In the genomic region with DNA sequence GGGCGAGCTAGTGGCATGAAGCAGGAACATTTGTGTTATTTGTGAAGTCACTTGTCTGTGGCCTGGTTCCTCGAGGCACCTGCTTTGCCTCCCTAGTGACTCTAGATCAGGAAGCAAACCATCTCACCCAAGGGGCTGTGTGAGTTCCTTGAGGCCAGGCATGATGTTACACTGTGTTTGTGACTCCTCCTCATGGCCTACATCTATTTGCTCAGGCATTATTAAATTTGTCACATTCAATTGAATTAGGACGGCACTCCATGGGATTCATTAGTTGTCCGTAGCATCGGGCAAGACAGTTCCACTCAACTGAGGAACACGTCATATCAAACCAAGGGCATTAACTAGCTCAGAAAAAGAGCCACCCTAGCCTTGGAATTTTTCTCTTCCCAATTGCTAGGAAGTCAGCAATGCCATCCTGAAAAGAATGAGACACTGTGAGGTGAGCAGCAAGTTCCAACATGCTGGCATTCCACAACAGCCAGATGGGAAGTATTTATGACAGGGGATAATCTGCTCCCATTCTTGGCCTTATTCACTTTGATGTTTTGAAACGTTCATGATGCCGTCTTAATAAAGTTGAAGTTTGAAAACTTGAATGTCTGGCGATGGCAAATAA, we compare ENCODE assay signal across 23 cellular contexts.
"Had no signal": no experiment of that assay in that cellular context is flagged by ENCODE, and none has a peak within 500 bp of the region (broad histone marks: within the 10 kb centered on the region; RNA-seq: fewer than 3 reads in every experiment).

No MANE protein-coding gene starts in this region.

- H3K4me3 Mint-ChIP-seq: activated T-cell treated with anti-CD3 and anti-CD28 coated beads, Interleukin-2, amount 50 U/mL, for 72 hours; dendritic cell treated with granulocyte-macrophage colony-stimulating factor and Interleukin-4, amounts not matched to agents 40 ng/mL and 50 ng/mL, for 4 days; nephron; stimulated activated naive CD8-positive, alpha-beta T cell treated with anti-CD3 and anti-CD28 coated beads, Interleukin-15, Interleukin-2, amounts not matched to agents 100 ng/mL and 50 ng/mL, for 24 hours; T-helper 2 cell treated with Interferon-gamma antibody and Interleukin-4, amounts not matched to agents 5 μg/mL and 100 μg/mL, for 36 hours had no signal

- H3K27ac ChIP-seq: adrenal gland, esophagus squamous epithelium, tibial nerve, uterus had no signal

- DNase-seq: activated CD4-positive, alpha-beta T cell treated with anti-CD3 and anti-CD28 coated beads for 4 hours; activated effector memory CD4-positive, alpha-beta T cell treated with anti-CD3 and anti-CD28 coated beads, Interleukin-2, amount 50 U/mL, for 16 hours; activated naive CD4-positive, alpha-beta T cell treated with anti-CD3 and anti-CD28 coated beads, Interleukin-2, amount 50 U/mL, for 16 hours; activated T-cell treated with anti-CD3 and anti-CD28 coated beads, Interleukin-2, amount 50 U/mL, for 72 hours; effector CD8-positive, alpha-beta T cell; esophagus squamous epithelium; hypothalamus; islet precursor cell; midbrain; occipital lobe; right cardiac atrium; stimulated activated CD4-positive, alpha-beta T cell treated with anti-CD3 and anti-CD28 coated beads, Interleukin-15, amount 100 ng/mL, for 24 hours; stimulated activated CD4-positive, alpha-beta T cell treated with anti-CD3 and anti-CD28 coated beads, Interleukin-2, amount 100 ng/mL, for 48 hours; uterus had no signal

- H3K9me3 ChIP-seq: adrenal gland, esophagus squamous epithelium, tibial nerve, uterus had no signal

- ATAC-seq: right cardiac atrium had no signal

- H3K36me3 ChIP-seq: adrenal gland, esophagus squamous epithelium, tibial nerve, uterus had no signal

- H3K27me3 ChIP-seq: adrenal gland, esophagus squamous epithelium, tibial nerve, uterus had no signal

- H3K27ac Mint-ChIP-seq: activated T-cell treated with anti-CD3 and anti-CD28 coated beads, Interleukin-2, amount 50 U/mL, for 72 hours; dendritic cell treated with granulocyte-macrophage colony-stimulating factor and Interleukin-4, amounts not matched to agents 40 ng/mL and 50 ng/mL, for 4 days; nephron; progenitor cell of endocrine pancreas; T-helper 2 cell treated with Interferon-gamma antibody and Interleukin-4, amounts not matched to agents 5 μg/mL and 100 μg/mL, for 36 hours had no signal

- H3K9me3 Mint-ChIP-seq: activated T-cell treated with anti-CD3 and anti-CD28 coated beads, Interleukin-2, amount 50 U/mL, for 72 hours; dendritic cell treated with granulocyte-macrophage colony-stimulating factor and Interleukin-4, amounts not matched to agents 40 ng/mL and 50 ng/mL, for 4 days; nephron; stimulated activated naive CD8-positive, alpha-beta T cell treated with anti-CD3 and anti-CD28 coated beads, Interleukin-15, Interleukin-2, amounts not matched to agents 100 ng/mL and 50 ng/mL, for 24 hours had no signal

- H3K4me3 ChIP-seq: adrenal gland, esophagus squamous epithelium, lung, skin epidermis, tibial nerve, uterus had no signal

- H3K27me3 Mint-ChIP-seq: dendritic cell treated with granulocyte-macrophage colony-stimulating factor and Interleukin-4, amounts not matched to agents 40 ng/mL and 50 ng/mL, for 4 days; progenitor cell of endocrine pancreas; stimulated activated naive CD8-positive, alpha-beta T cell treated with anti-CD3 and anti-CD28 coated beads, Interleukin-15, Interleukin-2, amounts not matched to agents 100 ng/mL and 50 ng/mL, for 24 hours had no signal

- H3K4me1 ChIP-seq: adrenal gland, uterus had no signal
